ENCODE assay signal across 1 cellular context in genomic region chr11:47498584-47499152, GRCh38.
TF ChIP-seq lines count a peak whose summit lies in the region.

No MANE protein-coding gene starts in this region.

TF ChIP-seq in endothelial cell of umbilical vein, 7 proteins besides CTCF, POLR2A, EP300 and RAD21 (continued from another document):
- no peak for TF ChIP-seq EZH2 (IDR thresholded peaks at IDR 0.05; ENCODE audit: borderline replicate concordance, low read depth, low read length, severe bottlenecking)
